ENCODE assay signal across 8 cellular contexts in genomic region chr11:73376803-73377629, GRCh38. TPM values are rescaled to one million over a fixed set of nuclear protein-coding genes. Genes with fewer than 3 reads are reported as not detected.
DNase-seq lines count a peak whose midpoint lies in the region; ATAC-seq and TF ChIP-seq lines count a peak whose summit lies in the region.

No MANE protein-coding gene starts in this region.

- peak overlapping the region; percentile 92 for H3K4me2 ChIP-seq in mesenchymal stem cell (ENCODE audit: low read length, poor library complexity, severe bottlenecking)

- H3K9me3 Mint-ChIP-seq in activated CD4-positive, alpha-beta memory T cell treated with anti-CD3 and anti-CD28 coated beads for 36 hours: no peaks in the 10 kb centered on the region

- H3K36me3 Mint-ChIP-seq in activated CD4-positive, alpha-beta memory T cell treated with anti-CD3 and anti-CD28 coated beads for 36 hours: peaks cover 6% of the 10 kb centered on the region

- peaks cover 33% of the 10 kb centered on the region for H3K79me1 ChIP-seq in mesenchymal stem cell (replicated peaks; ENCODE audit: low read length, poor library complexity, severe bottlenecking)

- H3K27ac Mint-ChIP-seq in activated CD4-positive, alpha-beta memory T cell treated with anti-CD3 and anti-CD28 coated beads for 36 hours: peak overlapping the region; percentile 95

- CTCF ChIA-PET in activated CD4-positive, alpha-beta memory T cell treated with anti-CD3 and anti-CD28 coated beads for 36 hours (lab: Charles Lee): interaction anchor here (0.9 to 2.2 kb wide), 5 partner anchors 25 to 283 kb away, joined by 3 to 8 read pairs (median 3); no protein-coding TSS in a partner anchor

- H3K4me1 ChIP-seq in mesenchymal stem cell (ENCODE audit: control insufficient read depth, insufficient read depth, low read depth, low read length): peaks cover 23% of the 10 kb centered on the region

- H2BK5ac ChIP-seq in mesenchymal stem cell (ENCODE audit: low read depth, low read length, poor library complexity, severe bottlenecking): no peak overlapping the region

- H3K4ac ChIP-seq in mesenchymal stem cell (ENCODE audit: low read depth in 1 of 2, low read length in 2 of 2): peak overlapping the region; percentile 80 to 94

- peaks cover 0 to 2% of the 10 kb centered on the region in 2 experiments for H3K36me3 ChIP-seq in mesenchymal stem cell (ENCODE audit: control insufficient read depth in 1 of 2, insufficient read depth in 2 of 2, low read depth in 1 of 2, low read length in 2 of 2)

- no peak overlapping the region for H3K27ac ChIP-seq in mesenchymal stem cell (ENCODE audit: low read length, poor library complexity, severe bottlenecking)

- 3% methylated on average over 45 of the region's 56 CpGs for WGBS in mesenchymal stem cell

- POLR2A ChIA-PET in activated CD4-positive, alpha-beta memory T cell treated with anti-CD3 and anti-CD28 coated beads for 36 hours (lab: Charles Lee): interaction anchor here (0.6 to 1.3 kb wide), 2 partner anchors 16 to 376 kb away, joined by 4 to 6 read pairs; no protein-coding TSS in a partner anchor

- peak overlapping the region; percentile 92 for H4K91ac ChIP-seq in mesenchymal stem cell (ENCODE audit: low read length)

- H2BK12ac ChIP-seq in mesenchymal stem cell (ENCODE audit: low read length in 2 of 2): peak overlapping the region in 1 of 2 experiments; percentile 81

- H2BK15ac ChIP-seq in mesenchymal stem cell (ENCODE audit: low read depth, poor library complexity, severe bottlenecking): peak overlapping the region; percentile 70

- intact Hi-C loops in activated CD4-positive, alpha-beta memory T cell treated with anti-CD3 and anti-CD28 coated beads for 36 hours (cut with micrococcal nuclease): loop anchor here (1.0 to 2.0 kb wide), 2 partner anchors 26 to 500 kb away; partner anchors contain the start of genes COA4 and PAAF1

- peak overlapping the region; percentile 55 for H2BK120ac ChIP-seq in mesenchymal stem cell (ENCODE audit: low read depth, low read length)

- H3K9ac ChIP-seq in mesenchymal stem cell (ENCODE audit: low read length): peak overlapping the region; percentile 95

- H4K8ac ChIP-seq in mesenchymal stem cell (ENCODE audit: low read length): peak overlapping the region; percentile 89

- ATAC-seq in HG02678 (IDR thresholded peaks at IDR 0.05; ENCODE audit: unreplicated experiment): peak; percentile 22

- peak overlapping the region; percentile 95 to 97 for H3K18ac ChIP-seq in mesenchymal stem cell (ENCODE audit: low read depth in 1 of 2, low read length in 2 of 2)

- no peak overlapping the region for H2AK5ac ChIP-seq in mesenchymal stem cell (ENCODE audit: low read length, severe bottlenecking)

- H3K14ac ChIP-seq in mesenchymal stem cell (ENCODE audit: low read length in 2 of 2): peak overlapping the region in 1 of 2 experiments; percentile 98

- peak overlapping the region; percentile 96 for H3K4me3 ChIP-seq in GM12864 (ENCODE audit: low read depth, low read length)
- H3K4me3 ChIP-seq in mesenchymal stem cell (ENCODE audit: insufficient read depth in 1 of 2, low read depth in 1 of 2, low read length in 2 of 2): peak overlapping the region; percentile 83 to 94

- no peaks in the 10 kb centered on the region for H3K27me3 ChIP-seq in mesenchymal stem cell (ENCODE audit: control insufficient read depth in 1 of 2, insufficient read depth in 1 of 2, low read length in 2 of 2)

- no peaks in the 10 kb centered on the region for H3K9me3 ChIP-seq in mesenchymal stem cell (ENCODE audit: control insufficient read depth, low read length)

- H2AFZ ChIP-seq in mesenchymal stem cell (ENCODE audit: low read depth, low read length): peak overlapping the region; percentile 66

- peaks cover 40% of the 10 kb centered on the region for H3K4me1 Mint-ChIP-seq in activated CD4-positive, alpha-beta memory T cell treated with anti-CD3 and anti-CD28 coated beads for 36 hours (ENCODE audit: low read depth)

- H3K27me3 Mint-ChIP-seq in activated CD4-positive, alpha-beta memory T cell treated with anti-CD3 and anti-CD28 coated beads for 36 hours: no peaks in the 10 kb centered on the region

- H3K23ac ChIP-seq in mesenchymal stem cell (ENCODE audit: low read length in 2 of 2): peak overlapping the region in 1 of 2 experiments; percentile 98

- TF ChIP-seq CTCF in GM12864 (IDR thresholded peaks at IDR 0.05; ENCODE audit: low read depth, low read length, missing control alignments): no peak

- peak overlapping the region; percentile 97 for H3K4me3 Mint-ChIP-seq in activated CD4-positive, alpha-beta memory T cell treated with anti-CD3 and anti-CD28 coated beads for 36 hours

- DNase-seq in GM12864 (ENCODE audit: low read depth) (peak; percentile 63), NCI-H510A treated with DMSO at 0.1 percent for 48 hours (lab: John Stamatoyannopoulos, UW) (peak; percentile 36), mesenchymal stem cell (peak; percentile 96), DMS153 (lab: John Stamatoyannopoulos, UW) (no peak)
- peak; percentile 82 for DNase-seq in activated CD4-positive, alpha-beta memory T cell treated with anti-CD3 and anti-CD28 coated beads for 36 hours
- DNase-seq in effector CD4-positive, alpha-beta T cell: peak; percentile 48
- DNase-seq in stimulated activated CD8-positive, alpha-beta memory T cell treated with anti-CD3 and anti-CD28 coated beads, Interleukin-15, amount 100 ng/mL, for 1 hour (ENCODE audit: low read depth): peak; percentile 27

RNA-seq across cellular contexts. Expression of gene RELT, which starts 0.8 kb away (rescaled TPM):
- total RNA-seq in activated CD4-positive, alpha-beta memory T cell treated with anti-CD3 and anti-CD28 coated beads for 36 hours: 10 to 100 TPM; 18.5 to 18.9 TPM
- 2.6 TPM for polyA plus RNA-seq in mesenchymal stem cell (2013, experiment 1 of 2)
- 3.0 TPM for polyA plus RNA-seq in mesenchymal stem cell (2013, experiment 2 of 2)
